Comparison of ENCODE assay signal across 24 cellular contexts in genomic region chr14:20790439-20791116, GRCh38. TPM values are rescaled to one million over a fixed set of nuclear protein-coding genes. Genes with fewer than 3 reads are reported as not detected.
DNase-seq lines count a peak whose midpoint lies in the region; TF ChIP-seq lines count a peak whose summit lies in the region.
"Had no signal": no experiment of that assay in that cellular context is flagged by ENCODE, and none has a peak within 500 bp of the region (broad histone marks: within the 10 kb centered on the region; RNA-seq: fewer than 3 reads in every experiment).

No MANE protein-coding gene starts in this region.

- no peaks in the 10 kb centered on the region for H3K9me2 ChIP-seq in Loucy (replicated peaks; ENCODE audit: low read depth, low read length)

- no peak overlapping the region for H3K27ac ChIP-seq in neuronal stem cell (replicated peaks; ENCODE audit: low read length)
- H3K27ac ChIP-seq: A549, GM23248, SK-N-MC had no signal

- H3K27ac Mint-ChIP-seq in CD14-positive monocyte, result peak overlapping the region; percentile 71 to 94 (median 90)
- peak overlapping the region; percentile 53 for H3K27ac Mint-ChIP-seq in endothelial cell (ENCODE audit: unreplicated experiment)
- H3K27ac Mint-ChIP-seq: CD4-positive, CD25-positive, alpha-beta regulatory T cell had no signal

- no peaks in the 10 kb centered on the region for H3F3A ChIP-seq in Loucy (ENCODE audit: low read depth)

- no peak overlapping the region for H3K4me3 Mint-ChIP-seq in CD14-positive monocyte
- no peak overlapping the region for H3K4me3 Mint-ChIP-seq in endothelial cell (ENCODE audit: unreplicated experiment)
- H3K4me3 Mint-ChIP-seq: CD4-positive, CD25-positive, alpha-beta regulatory T cell had no signal

- intact Hi-C loops in CD14-positive monocyte (cut with micrococcal nuclease), result loop anchor here in 1 of 2 donors (5.0 kb wide), 1 partner anchor 73 kb away; no protein-coding TSS in a partner anchor

- H3K4me1 Mint-ChIP-seq in CD14-positive monocyte, result peaks cover 77% of the 10 kb centered on the region
- H3K4me1 Mint-ChIP-seq in endothelial cell (ENCODE audit: unreplicated experiment), result peaks cover 44% of the 10 kb centered on the region

- no peak overlapping the region for H2BK12ac ChIP-seq in neuronal stem cell (ENCODE audit: low read length)

- no peaks in the 10 kb centered on the region for H3K79me1 ChIP-seq in neuronal stem cell (ENCODE audit: low read depth, low read length)

- H2BK5ac ChIP-seq in neuronal stem cell (ENCODE audit: low read length), result no peak overlapping the region

- H3K23ac ChIP-seq in neuronal stem cell (ENCODE audit: low read depth, low read length, poor library complexity), result no peak overlapping the region

- TF ChIP-seq CTCF in CD14-positive monocyte (IDR thresholded peaks at IDR 0.05) (no peak), Loucy (conservative IDR thresholded peaks at IDR 0.05; ENCODE audit: low read length) (no peak), endothelial cell (IDR thresholded peaks at IDR 0.05; ENCODE audit: unreplicated experiment) (no peak)

- H2AFZ ChIP-seq in Loucy (ENCODE audit: low read length) (no peak overlapping the region), neuronal stem cell (ENCODE audit: low read length) (no peak overlapping the region)
- H2AFZ ChIP-seq: GM23248 had no signal

- H3K9ac ChIP-seq in Loucy (ENCODE audit: low read depth, low read length, poor library complexity, severe bottlenecking) (no peak overlapping the region), neuronal stem cell (ENCODE audit: low read depth, low read length, poor library complexity) (no peak overlapping the region)
- H3K9ac ChIP-seq: GM23248 had no signal

- H3K4me3 ChIP-seq in Loucy (ENCODE audit: low read length, poor library complexity, severe bottlenecking), result no peak overlapping the region
- H3K4me3 ChIP-seq in neuronal stem cell (ENCODE audit: low read length in 2 of 2), result no peak overlapping the region
- H3K4me3 ChIP-seq: A549, GM23248, SK-N-MC had no signal

- H3K4me2 ChIP-seq in Loucy (ENCODE audit: low read depth, low read length, poor library complexity, severe bottlenecking) (peak overlapping the region; percentile 19), neuronal stem cell (ENCODE audit: insufficient read depth, low read length, poor library complexity, severe bottlenecking) (no peak overlapping the region)
- H3K4me2 ChIP-seq: A549 had no signal

- H2AK5ac ChIP-seq in neuronal stem cell (ENCODE audit: low read depth, low read length), result no peak overlapping the region

- no peaks in the 10 kb centered on the region for H3K79me2 ChIP-seq in Loucy (ENCODE audit: insufficient read depth, low read length)

- no peak overlapping the region for H3K4ac ChIP-seq in neuronal stem cell (ENCODE audit: low read length)

- H4K8ac ChIP-seq in neuronal stem cell (ENCODE audit: low read depth, low read length), result no peak overlapping the region

- no peak overlapping the region for H4K91ac ChIP-seq in neuronal stem cell (ENCODE audit: low read depth, low read length, poor library complexity)

- no peaks in the 10 kb centered on the region for H4K20me1 ChIP-seq in Loucy (ENCODE audit: insufficient read depth, low read length, poor library complexity, severe bottlenecking)

- H3K4me1 ChIP-seq in Loucy (ENCODE audit: insufficient read depth, low read length, poor library complexity, severe bottlenecking) (peaks cover 2% of the 10 kb centered on the region), neuronal stem cell (ENCODE audit: control insufficient read depth in 2 of 2, insufficient read depth in 1 of 2, low read depth in 1 of 2, low read length in 2 of 2) (peaks cover 0 to 4% of the 10 kb centered on the region in 2 donors)
- H3K4me1 ChIP-seq: A549, BE2C had no signal

- H3K36me3 ChIP-seq in Loucy (ENCODE audit: insufficient read depth, low read length) (no peaks in the 10 kb centered on the region), neuronal stem cell (replicated peaks in 1 of 2; ENCODE audit: control insufficient read depth in 2 of 2, insufficient read depth in 2 of 2, low read length in 2 of 2) (no peaks in the 10 kb centered on the region)
- H3K36me3 ChIP-seq: BE2C had no signal

- WGBS in neuronal stem cell (ENCODE audit: extremely low coverage in 2 of 2, insufficient read length in 2 of 2, insufficient replicate concordance in 1 of 2), 2 donors, result no CpG with 5 or more reads among the region's 13 CpGs

- H3K9me3 ChIP-seq in Loucy (ENCODE audit: insufficient read depth, low read depth, low read length) (no peaks in the 10 kb centered on the region), neuronal stem cell (replicated peaks in 1 of 2; ENCODE audit: control insufficient read depth in 2 of 2, insufficient read depth in 1 of 2, low read depth in 1 of 2, low read length in 2 of 2) (no peaks in the 10 kb centered on the region)
- H3K9me3 ChIP-seq: A549, BE2C had no signal

- no peak overlapping the region for H3K14ac ChIP-seq in neuronal stem cell (ENCODE audit: low read length)

- H3K36me3 Mint-ChIP-seq in CD14-positive monocyte, result peaks cover 8 to 17% of the 10 kb centered on the region in 2 donors
- H3K36me3 Mint-ChIP-seq in endothelial cell (ENCODE audit: low read depth, unreplicated experiment), result peaks cover 6% of the 10 kb centered on the region
- H3K36me3 Mint-ChIP-seq: CD4-positive, CD25-positive, alpha-beta regulatory T cell had no signal

- H3K27me3 ChIP-seq in Loucy (ENCODE audit: insufficient read depth, low read length, poor library complexity, severe bottlenecking) (no peaks in the 10 kb centered on the region), neuronal stem cell (ENCODE audit: control insufficient read depth in 3 of 3, insufficient read depth in 3 of 3, low read depth in 1 of 3, low read length in 3 of 3) (no peaks in the 10 kb centered on the region)

- H2BK120ac ChIP-seq in neuronal stem cell (ENCODE audit: low read depth, low read length), result no peak overlapping the region

- H3K27me3 Mint-ChIP-seq in CD14-positive monocyte (ENCODE audit: low read depth in 3 of 3) (peaks cover 0 to 2% (median 0%) of the 10 kb centered on the region in 3 donors), endothelial cell (ENCODE audit: unreplicated experiment) (peaks cover 3% of the 10 kb centered on the region)

- H3K18ac ChIP-seq in neuronal stem cell (ENCODE audit: low read length), result peak overlapping the region; percentile 16

- H2BK15ac ChIP-seq in neuronal stem cell (ENCODE audit: low read length), result no peak overlapping the region

- DNase-seq in CD14-positive monocyte (ENCODE audit: low spot score) (no peak), endothelial cell (ENCODE audit: low spot score) (no peak), neuronal stem cell (ENCODE audit: low spot score) (no peak), NCI-H82 treated with DMSO at 0.1 percent for 48 hours (lab: John Stamatoyannopoulos, UW; ENCODE audit: unreplicated experiment) (no peak), mucosa of gallbladder (ENCODE audit: low spot score) (no peak)
- no peak for DNase-seq in stimulated activated CD8-positive, alpha-beta memory T cell treated with anti-CD3 and anti-CD28 coated beads, Interleukin-4, amount 100 ng/mL, for 48 hours
- no peak for DNase-seq in activated T-cell treated with anti-CD3 and anti-CD28 coated beads, Interleukin-2, amount 50 U/mL, for 48 hours
- DNase-seq: BE2C; CD4-positive, CD25-positive, alpha-beta regulatory T cell; DMS79; GM23248; MM.1S; NCI-H1048; NCI-H1417 treated with DMSO at 0.1 percent for 48 hours; NCI-H187; NCI-H446; NCI-H526; PC-3; Right ventricle myocardium superior had no signal

- H3K9me3 Mint-ChIP-seq in CD14-positive monocyte (peaks cover 0 to 4% (median 0%) of the 10 kb centered on the region in 7 donors), endothelial cell (ENCODE audit: unreplicated experiment) (no peaks in the 10 kb centered on the region)
- H3K9me3 Mint-ChIP-seq: CD4-positive, CD25-positive, alpha-beta regulatory T cell had no signal

RNA-seq across cellular contexts. Expression of gene RNASE6, which starts 9.5 kb away (rescaled TPM):
- polyA plus RNA-seq in CD14-positive monocyte, result 100 to 1,000 TPM; 316 to 353 TPM
- total RNA-seq in endothelial cell (ENCODE audit: unreplicated experiment), result 13.7 TPM
- not detected for polyA plus RNA-seq in neuronal stem cell (2013, experiment 1 of 2)
- polyA plus RNA-seq in neuronal stem cell (2013, experiment 2 of 2), result not detected
- 17.3 TPM for total RNA-seq in mucosa of gallbladder
- total RNA-seq: GM23248, LHCN-M2, PC-3, RPMI7951 had no signal
- polyA plus RNA-seq: A549, GM23248 had no signal

RNA-seq across cellular contexts. Expression of gene RNASE1, which starts 12.1 kb away (rescaled TPM):
- 100 to 1,000 TPM in 1 of 2 donors, 10 to 100 TPM in 1; 11.3 to 191 TPM for polyA plus RNA-seq in CD14-positive monocyte
- total RNA-seq in endothelial cell (ENCODE audit: unreplicated experiment) (31.6 TPM), mucosa of gallbladder (609 TPM)
- polyA plus RNA-seq in neuronal stem cell (2013, experiment 1 of 2), result 0.78 TPM
- polyA plus RNA-seq in neuronal stem cell (2013, experiment 2 of 2), result 1.0 TPM
- total RNA-seq: CD4-positive, CD25-positive, alpha-beta regulatory T cell; GM23248; LHCN-M2 had no signal
- polyA plus RNA-seq: CD4-positive, CD25-positive, alpha-beta regulatory T cell; GM23248 had no signal

RNA-seq across cellular contexts. Expression of gene EDDM3B, which starts 22.4 kb away (rescaled TPM):
- polyA plus RNA-seq in CD14-positive monocyte, result not detected
- total RNA-seq in endothelial cell (ENCODE audit: unreplicated experiment), result not detected
- polyA plus RNA-seq in neuronal stem cell (2013, experiment 1 of 2), result not detected
- not detected for polyA plus RNA-seq in neuronal stem cell (2013, experiment 2 of 2)
- total RNA-seq in mucosa of gallbladder, result not detected
- total RNA-seq: CD4-positive, CD25-positive, alpha-beta regulatory T cell; GM23248; LHCN-M2; PC-3; Right ventricle myocardium superior; RPMI7951 had no signal
- polyA plus RNA-seq: A549; CD4-positive, CD25-positive, alpha-beta regulatory T cell; GM23248 had no signal

RNA-seq across cellular contexts. Expression of gene EDDM3A, which starts 44.9 kb away (rescaled TPM):
- not detected for polyA plus RNA-seq in CD14-positive monocyte
- total RNA-seq in endothelial cell (ENCODE audit: unreplicated experiment) (not detected), mucosa of gallbladder (not detected)
- polyA plus RNA-seq in neuronal stem cell (2013, experiment 1 of 2), result not detected
- not detected for polyA plus RNA-seq in neuronal stem cell (2013, experiment 2 of 2)
- total RNA-seq: CD4-positive, CD25-positive, alpha-beta regulatory T cell; GM23248; LHCN-M2; PC-3; Right ventricle myocardium superior; RPMI7951 had no signal
- polyA plus RNA-seq: A549; CD4-positive, CD25-positive, alpha-beta regulatory T cell; GM23248 had no signal

Comparison
In these comparisons a context has a peak if more than half of its experiments do, and no peak if none do; other contexts are left out.
1. RNA of gene RNASE1, which starts 12.1 kb away (total RNA-seq): 609 TPM in mucosa of gallbladder (single experiment); 31.6 TPM in endothelial cell (single experiment); every median in the first group is over 10 times any median in the second.